ENCODE assay signal across 8 cellular contexts in the genomic region with DNA sequence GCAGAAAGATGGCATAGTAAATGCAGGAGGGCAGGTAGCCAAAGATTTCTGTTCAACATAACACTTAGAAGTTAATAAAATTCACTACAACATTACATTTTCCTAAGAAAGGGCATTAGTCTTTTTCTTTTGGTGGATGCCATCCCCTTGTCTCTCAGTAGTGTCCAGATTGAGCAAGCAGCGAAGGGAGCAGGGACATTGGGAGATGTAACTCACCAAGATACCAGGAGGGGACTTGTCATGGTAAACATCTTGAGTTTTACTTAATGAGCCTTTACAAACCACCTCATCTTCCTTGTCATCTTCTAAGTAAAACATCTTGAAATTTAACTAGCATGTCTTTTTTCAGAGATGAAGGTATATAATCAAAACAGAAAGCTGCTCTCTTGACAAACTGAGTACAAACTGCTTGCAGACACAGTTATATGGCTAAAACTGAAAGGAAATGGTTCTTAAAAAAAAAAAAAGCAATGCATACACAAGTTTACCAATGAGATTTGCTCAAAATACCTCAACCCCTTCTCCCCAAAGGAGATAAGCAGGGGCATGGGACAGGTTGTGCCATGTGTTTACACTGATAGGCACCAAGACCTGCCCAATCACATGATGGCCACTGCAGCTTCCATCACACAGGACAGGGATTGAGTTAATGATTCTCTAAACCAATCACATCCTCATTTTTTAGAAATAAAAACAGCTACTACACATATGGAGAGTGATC. TPM values are rescaled to one million over a fixed set of nuclear protein-coding genes. Genes with fewer than 3 reads are reported as not detected.
A peak's percentile ranks its signal among the peaks of the same experiment; 100 is the strongest.
DNase-seq lines count a peak whose midpoint lies in the region; ATAC-seq and TF ChIP-seq lines count a peak whose summit lies in the region.

No MANE protein-coding gene starts in this region.

- H3K9me3 Mint-ChIP-seq in activated naive CD4-positive, alpha-beta T cell treated with anti-CD3 and anti-CD28 coated beads, Interleukin-2, amount 50 U/mL, for 72 hours: no peaks in the 10 kb centered on the region

- 78 to 92% (median 80%) methylated on average over 1 of the region's 1 CpG for WGBS in adrenal gland, 4 donors

- peak overlapping the region; percentile 92 to 95 for H3K27ac Mint-ChIP-seq in activated naive CD4-positive, alpha-beta T cell treated with anti-CD3 and anti-CD28 coated beads, Interleukin-2, amount 50 U/mL, for 72 hours

- no peaks in the 10 kb centered on the region for H3K36me3 ChIP-seq in lower lobe of right lung
- no peaks in the 10 kb centered on the region for H3K36me3 ChIP-seq in upper lobe of right lung
- no peaks in the 10 kb centered on the region for H3K36me3 ChIP-seq in adrenal gland (replicated peaks in 1 of 2)

- H3K4me1 ChIP-seq in lower lobe of right lung (peaks cover 90% of the 10 kb centered on the region), upper lobe of right lung (peaks cover 57% of the 10 kb centered on the region), adrenal gland (replicated peaks in 1 of 2) (peaks cover 32 to 64% of the 10 kb centered on the region in 2 donors)

- H3K9me3 ChIP-seq in lower lobe of right lung (no peaks in the 10 kb centered on the region), upper lobe of right lung (no peaks in the 10 kb centered on the region), adrenal gland (replicated peaks in 1 of 3) (no peaks in the 10 kb centered on the region)

- TF ChIP-seq POLR2A in adrenal gland (IDR thresholded peaks at IDR 0.05): no peak

- intact Hi-C loops in Right ventricle myocardium superior (cut with DNase I): no loop called here
- intact Hi-C loops in left cardiac atrium (cut with DNase I): no loop called here
- intact Hi-C loops in lower lobe of right lung (cut with DNase I): no loop called here
- intact Hi-C loops in upper lobe of right lung (cut with DNase I): no loop called here
- intact Hi-C loops in adrenal gland (cut with DNase I): no loop called here

- TF ChIP-seq CTCF in lower lobe of right lung (IDR thresholded peaks at IDR 0.05) (no peak), upper lobe of right lung (IDR thresholded peaks at IDR 0.05) (peak; percentile 7), GM10266 (IDR thresholded peaks at IDR 0.05; ENCODE audit: control insufficient read depth, insufficient read depth, low read depth, missing control alignments) (no peak), adrenal gland (IDR thresholded peaks at IDR 0.05) (no peak)

- peaks cover 5 to 11% of the 10 kb centered on the region in 2 donors for H3K36me3 Mint-ChIP-seq in activated naive CD4-positive, alpha-beta T cell treated with anti-CD3 and anti-CD28 coated beads, Interleukin-2, amount 50 U/mL, for 72 hours

- DNase-seq in Right ventricle myocardium superior (no peak), left cardiac atrium (no peak), lower lobe of right lung (no peak), upper lobe of right lung (no peak), GM10266 (ENCODE audit: extremely low spot score) (no peak), adrenal gland (no peak)
- no peak for DNase-seq in activated naive CD4-positive, alpha-beta T cell treated with anti-CD3 and anti-CD28 coated beads, Interleukin-2, amount 50 U/mL, for 72 hours (ENCODE audit: low spot score in 2 of 2)

- no peaks in the 10 kb centered on the region for H3K27me3 ChIP-seq in lower lobe of right lung (ENCODE audit: low read depth)
- no peaks in the 10 kb centered on the region for H3K27me3 ChIP-seq in upper lobe of right lung
- H3K27me3 ChIP-seq in adrenal gland: no peaks in the 10 kb centered on the region

- ATAC-seq in Right ventricle myocardium superior (ENCODE audit: poor library complexity): peak; percentile 23
- ATAC-seq in left cardiac atrium: no peak
- peak; percentile 28 to 33 for ATAC-seq in activated naive CD4-positive, alpha-beta T cell treated with anti-CD3 and anti-CD28 coated beads, Interleukin-2, amount 50 U/mL, for 72 hours
- ATAC-seq in lower lobe of right lung: no peak
- no peak for ATAC-seq in upper lobe of right lung
- ATAC-seq in GM21381 (IDR thresholded peaks at IDR 0.05; ENCODE audit: unreplicated experiment): no peak

- peak overlapping the region; percentile 75 for H3K27ac ChIP-seq in lower lobe of right lung
- H3K27ac ChIP-seq in upper lobe of right lung: peak overlapping the region; percentile 78
- H3K27ac ChIP-seq in adrenal gland: peak overlapping the region in 2 of 5 donors; percentile 41

- peak overlapping the region; percentile 15 for H3K4me3 ChIP-seq in lower lobe of right lung
- no peak overlapping the region for H3K4me3 ChIP-seq in upper lobe of right lung
- no peak overlapping the region for H3K4me3 ChIP-seq in adrenal gland

RNA-seq across cellular contexts. Expression of a gene that starts 30.3 kb away (rescaled TPM):
- total RNA-seq in Right ventricle myocardium superior (10.4 TPM), left cardiac atrium (10 to 100 TPM; 15.2 to 16.4 TPM), lower lobe of right lung (51.1 TPM), upper lobe of right lung (50.7 TPM), adrenal gland (10 to 100 TPM; 22.9 to 48.6 (median 31.1) TPM)
- 100 to 1,000 TPM in 1 of 2 donors, 10 to 100 TPM in 1; 66.0 to 113 TPM for total RNA-seq in activated naive CD4-positive, alpha-beta T cell treated with anti-CD3 and anti-CD28 coated beads, Interleukin-2, amount 50 U/mL, for 72 hours
- polyA plus RNA-seq in adrenal gland: 10 to 100 TPM in 1 of 3 donors, 1 to 10 TPM in 2; 5.2 to 19.6 (median 6.6) TPM

Comparison
In these comparisons a context has a peak if more than half of its experiments do, and no peak if none do; other contexts are left out.
1. ATAC-seq: peak in Right ventricle myocardium superior (single experiment) and activated naive CD4-positive, alpha-beta T cell treated with anti-CD3 and anti-CD28 coated beads, Interleukin-2, amount 50 U/mL, for 72 hours (2 of 2); none in left cardiac atrium (0 of 2), lower lobe of right lung (0 of 2), upper lobe of right lung (single experiment) and GM21381 (single experiment).